8 cellular contexts compared by ENCODE assay signal in the genomic region with DNA sequence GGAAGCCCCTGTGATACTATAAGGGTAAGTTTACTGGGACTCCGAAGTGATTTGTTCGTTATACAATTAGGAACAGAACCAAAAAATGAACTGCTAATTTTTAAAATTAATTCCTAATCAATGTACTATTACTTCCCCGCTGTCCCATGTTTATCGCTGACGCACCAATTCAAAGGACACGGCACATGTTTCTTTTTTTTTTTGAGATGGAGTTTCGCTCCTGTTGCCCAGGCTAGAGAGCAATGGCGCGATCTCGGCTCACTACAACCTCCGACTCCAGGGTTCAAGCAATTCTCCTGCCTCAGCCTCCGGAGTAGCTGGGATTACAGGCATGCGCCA. TPM values are rescaled to one million over a fixed set of nuclear protein-coding genes. Genes with fewer than 3 reads are reported as not detected.
DNase-seq lines count a peak whose midpoint lies in the region; ATAC-seq and TF ChIP-seq lines count a peak whose summit lies in the region.

No MANE protein-coding gene starts in this region.

- no peaks in the 10 kb centered on the region; the same call in 1 of the 2 replicates for H4K20me1 ChIP-seq in IMR-90 (ENCODE audit: insufficient read depth, low read length)

- peak overlapping the region; percentile 64 for H3K4me3 ChIP-seq in IMR-90 (ENCODE audit: insufficient read depth, low read depth, low read length)
- peak overlapping the region; percentile 94 to 96 for H3K4me3 ChIP-seq in cardiac fibroblast (replicated peaks in 1 of 2; ENCODE audit: low read depth in 2 of 2, low read length in 2 of 2)
- peak overlapping the region; percentile 81 to 95 for H3K4me3 ChIP-seq in mucosa of rectum (ENCODE audit: low read length in 2 of 2)

- peak overlapping the region; percentile 99 for H2AFZ ChIP-seq in IMR-90 (replicated peaks; ENCODE audit: low read length, poor library complexity)

- peaks cover 7 to 19% of the 10 kb centered on the region in 2 experiments for H3K79me1 ChIP-seq in IMR-90 (ENCODE audit: low read depth in 1 of 2, low read length in 2 of 2)

- no peak overlapping the region for H2BK20ac ChIP-seq in IMR-90 (ENCODE audit: low read depth, low read length)

- H3K23ac ChIP-seq in IMR-90 (ENCODE audit: low read depth, low read length): no peak overlapping the region

- H4K5ac ChIP-seq in IMR-90 (ENCODE audit: low read depth, low read length): peak overlapping the region; percentile 3

- H2AK9ac ChIP-seq in IMR-90 (replicated peaks; ENCODE audit: low read depth, low read length, poor library complexity): no peak overlapping the region

- no peak overlapping the region for H3K4me2 ChIP-seq in IMR-90 (ENCODE audit: low read depth, low read length)

- no peak for TF ChIP-seq POLR2A in IMR-90 (IDR thresholded peaks at IDR 0.05; ENCODE audit: low read depth, low read length)

- H3K36me3 ChIP-seq in IMR-90 (ENCODE audit: control insufficient read depth, insufficient read depth, low read length) (no peaks in the 10 kb centered on the region), mucosa of rectum (ENCODE audit: control insufficient read depth in 2 of 2, insufficient read depth in 2 of 2, low read length in 2 of 2) (no peaks in the 10 kb centered on the region)

- DNase-seq in IMR-90 (no peak), cardiac fibroblast (ENCODE audit: low read depth in 2 of 2) (no peak), NCI-H226 (no peak), NCI-H524 treated with DMSO at 0.1 percent for 48 hours (lab: John Stamatoyannopoulos, UW) (no peak)

- no peak overlapping the region for H3K9ac ChIP-seq in IMR-90 (ENCODE audit: low read depth, low read length)
- peak overlapping the region in 1 of 2 donors; percentile 87 for H3K9ac ChIP-seq in mucosa of rectum (ENCODE audit: low read depth in 1 of 2, low read length in 2 of 2)

- no peak overlapping the region for H4K91ac ChIP-seq in IMR-90 (ENCODE audit: insufficient read depth, low read depth, low read length)

- no peak overlapping the region for H2AK5ac ChIP-seq in IMR-90 (ENCODE audit: low read depth, low read length)

- H3K4ac ChIP-seq in IMR-90 (ENCODE audit: low read depth, low read length): no peak overlapping the region

- H3K14ac ChIP-seq in IMR-90 (replicated peaks; ENCODE audit: low read depth, low read length): no peak overlapping the region

- no peak overlapping the region for H2BK15ac ChIP-seq in IMR-90 (ENCODE audit: low read depth, low read length)

- no peaks in the 10 kb centered on the region for H3K9me1 ChIP-seq in IMR-90 (ENCODE audit: insufficient read depth, low read length)

- CTCF ChIA-PET in IMR-90 (lab: Yijun Ruan, JAX): no interaction called here

- no TSS peak for BruUV-seq in IMR-90 (replicated peaks; lab: Mats Ljungman, UMichigan)

- H3K27me3 ChIP-seq in IMR-90 (ENCODE audit: control insufficient read depth, insufficient read depth, low read length) (no peaks in the 10 kb centered on the region), mucosa of rectum (ENCODE audit: control insufficient read depth in 2 of 2, insufficient read depth in 2 of 2, low read length in 2 of 2) (no peaks in the 10 kb centered on the region)

- no peak overlapping the region for H3K18ac ChIP-seq in IMR-90 (ENCODE audit: low read depth, low read length)

- no peaks in the 10 kb centered on the region for H3K9me3 ChIP-seq in IMR-90 (ENCODE audit: control insufficient read depth, insufficient read depth, low read length)
- H3K9me3 ChIP-seq in mucosa of rectum (ENCODE audit: control insufficient read depth in 2 of 2, low read length in 2 of 2): no peaks in the 10 kb centered on the region

- ATAC-seq in IMR-90 (ENCODE audit: low read depth): no peak
- ATAC-seq in HG03565 (IDR thresholded peaks at IDR 0.05; ENCODE audit: unreplicated experiment): no peak
- no peak for ATAC-seq in HG03342 (IDR thresholded peaks at IDR 0.05; ENCODE audit: unreplicated experiment)

- POLR2A ChIA-PET in IMR-90 (lab: Charles Lee; ENCODE audit: unreplicated experiment): interaction anchor here (0.6 kb wide), 1 partner anchor 14 kb away, joined by 3 read pairs; no protein-coding TSS in a partner anchor

- H2BK120ac ChIP-seq in IMR-90 (ENCODE audit: low read depth, low read length): no peak overlapping the region

- dilution Hi-C loops in IMR-90 (cut with HindIII; ENCODE audit: low sequenced_read_pairs, unreplicated experiment): no loop called here

- no peak overlapping the region for H3K56ac ChIP-seq in IMR-90 (ENCODE audit: extremely low read depth, insufficient read depth, low read length)

- peak overlapping the region; percentile 61 to 85; a peak in 3 of 4 replicates for H4K8ac ChIP-seq in IMR-90 (ENCODE audit: low read depth in 2 of 2, low read length in 2 of 2)

- TF ChIP-seq RAD21 in IMR-90 (IDR thresholded peaks at IDR 0.05; ENCODE audit: low read length): no peak

- no peak overlapping the region for H2BK5ac ChIP-seq in IMR-90 (ENCODE audit: low read depth, low read length, poor library complexity, severe bottlenecking)

- 67% methylated on average over 3 of the region's 13 CpGs; no CpG with 5 or more reads in 1 of the 2 experiments for WGBS in IMR-90 (ENCODE audit: extremely low coverage in 2 of 2, insufficient read length in 1 of 2), 2 experiments

- in situ Hi-C loops in IMR-90 (cut with MboI; ENCODE audit: low sequenced_read_pairs): no loop called here

- H3K27ac ChIP-seq in 22Rv1 (peak overlapping the region; percentile 99), IMR-90 (ENCODE audit: insufficient read depth, low read length) (0 out of 2 replicates have a peak overlapping the region, but pooled peaks have one; percentile 47), mucosa of rectum (ENCODE audit: low read depth in 2 of 2, low read length in 2 of 2) (peak overlapping the region; percentile 95 to 100)

- TF ChIP-seq CTCF in 22Rv1 (IDR thresholded peaks at IDR 0.05) (no peak), IMR-90 (conservative IDR thresholded peaks at IDR 0.05; ENCODE audit: low read depth, low read length) (no peak), cardiac fibroblast (IDR thresholded peaks at IDR 0.05; ENCODE audit: low read depth, low read length) (no peak)

- intact Hi-C loops in IMR-90 (cut with micrococcal nuclease): loop anchor here (5.0 kb wide), 1 partner anchor 663 kb away; no protein-coding TSS in a partner anchor

- H3K4me1 ChIP-seq in IMR-90 (ENCODE audit: control insufficient read depth, insufficient read depth, low read length): no peaks in the 10 kb centered on the region; the same call in 1 of the 2 replicates
- peaks cover 5 to 8% of the 10 kb centered on the region in 2 donors for H3K4me1 ChIP-seq in mucosa of rectum (ENCODE audit: control insufficient read depth in 2 of 2, insufficient read depth in 2 of 2, low read length in 2 of 2)

TF ChIP-seq in IMR-90, 13 proteins besides CTCF, POLR2A, EP300 and RAD21:
- TF ChIP-seq MAFK (IDR thresholded peaks at IDR 0.05; ENCODE audit: low read depth, low read length) (no peak), MXI1 (IDR thresholded peaks at IDR 0.05; ENCODE audit: borderline replicate concordance, low read depth, low read length) (no peak), NFE2L2 (IDR thresholded peaks at IDR 0.05; ENCODE audit: low read depth, low read length) (no peak), SMC3 (IDR thresholded peaks at IDR 0.05; ENCODE audit: low read depth, low read length) (no peak), FOS (IDR thresholded peaks at IDR 0.05; ENCODE audit: low read depth, low read length) (no peak), MAZ (IDR thresholded peaks at IDR 0.05; ENCODE audit: borderline replicate concordance, low read depth, low read length) (no peak), CEBPB (IDR thresholded peaks at IDR 0.05; ENCODE audit: low read depth, low read length) (no peak), ELK1 (IDR thresholded peaks at IDR 0.05; ENCODE audit: borderline replicate concordance, low read depth, low read length) (no peak), RCOR1 (IDR thresholded peaks at IDR 0.05; ENCODE audit: insufficient replicate concordance, low read length) (no peak), RFX5 (IDR thresholded peaks at IDR 0.05; ENCODE audit: low read depth, low read length) (no peak)

RNA-seq across cellular contexts. Expression of gene FMC1, which starts 1.5 kb away (rescaled TPM):
- total RNA-seq in IMR-90 (2012; rRNA removed): 6.1 and 6.4 TPM in 2 replicates
- polyA plus RNA-seq in IMR-90 (2012; rRNA removed): 11.9 and 12.6 TPM in 2 replicates
- polyA plus RNA-seq in IMR-90 (2012; cell fraction: cytosol; rRNA removed): 12.7 and 17.5 TPM in 2 replicates
- polyA plus RNA-seq in IMR-90 (2012; cell fraction: nucleus; rRNA removed; ENCODE audit: low replicate concordance): 3.9 and 5.0 TPM in 2 replicates

RNA-seq across cellular contexts. Expression of gene LUC7L2, which starts 20.0 kb away (rescaled TPM):
- 14.9 and 30.6 TPM in 2 replicates for total RNA-seq in IMR-90 (2012; rRNA removed)
- polyA plus RNA-seq in IMR-90 (2012; rRNA removed): 31.8 and 45.8 TPM in 2 replicates
- polyA plus RNA-seq in IMR-90 (2012; cell fraction: cytosol; rRNA removed): 5.9 and 6.8 TPM in 2 replicates
- polyA plus RNA-seq in IMR-90 (2012; cell fraction: nucleus; rRNA removed; ENCODE audit: low replicate concordance): 33.4 and 106 TPM in 2 replicates

Comparison
In these comparisons a context has a peak if more than half of its experiments do, and no peak if none do; other contexts are left out.
1. H3K27ac ChIP-seq: peak in every context shown above with its lines; median percentile 99 in 22Rv1; 98 in mucosa of rectum; 47 in IMR-90.